Comparison of ENCODE assay signal across 13 cellular contexts in genomic region chr3:3038201-3038991, GRCh38.
A peak's percentile ranks its signal among the peaks of the same experiment; 100 is the strongest.
DNase-seq lines count a peak whose midpoint lies in the region; ATAC-seq and TF ChIP-seq lines count a peak whose summit lies in the region.
"Had no signal": no experiment of that assay in that cellular context is flagged by ENCODE, and none has a peak within 500 bp of the region (broad histone marks: within the 10 kb centered on the region; RNA-seq: fewer than 3 reads in every experiment).

No MANE protein-coding gene starts in this region.

- H3K27ac Mint-ChIP-seq in endodermal cell (no peak overlapping the region), neural crest cell (ENCODE audit: unreplicated experiment) (peak overlapping the region; percentile 48)

- peaks cover 4% of the 10 kb centered on the region for H3K27me3 Mint-ChIP-seq in endodermal cell (ENCODE audit: insufficient read depth)
- no peaks in the 10 kb centered on the region for H3K27me3 Mint-ChIP-seq in neural crest cell (ENCODE audit: low read depth)

- peaks cover 5% of the 10 kb centered on the region for H3K27me3 ChIP-seq in endodermal cell (ENCODE audit: control insufficient read depth, insufficient read depth, low read length, poor library complexity, severe bottlenecking)
- H3K27me3 ChIP-seq: pancreas had no signal

- 85 to 88% methylated on average over 19 to 25 of the region's 25 CpGs for WGBS in endodermal cell (ENCODE audit: insufficient coverage in 1 of 2, insufficient read length in 1 of 2), 2 experiments

- TF ChIP-seq CTCF in endodermal cell (conservative IDR thresholded peaks at IDR 0.05) = no peak
- no peak for TF ChIP-seq CTCF in neural crest cell (conservative IDR thresholded peaks at IDR 0.05)

- H3K27ac ChIP-seq in endodermal cell (ENCODE audit: low read depth, low read length) = peak overlapping the region; percentile 70
- H3K27ac ChIP-seq: pancreas had no signal

- no peaks in the 10 kb centered on the region for H3K4me1 ChIP-seq in endodermal cell (ENCODE audit: control insufficient read depth, insufficient read depth, low read length)
- H3K4me1 ChIP-seq: pancreas had no signal

- no peaks in the 10 kb centered on the region for H3K36me3 ChIP-seq in endodermal cell (ENCODE audit: control insufficient read depth, insufficient read depth, low read length)
- H3K36me3 ChIP-seq: pancreas had no signal

- no peaks in the 10 kb centered on the region for H3K36me3 Mint-ChIP-seq in endodermal cell (ENCODE audit: low read depth)
- no peaks in the 10 kb centered on the region for H3K36me3 Mint-ChIP-seq in neural crest cell (ENCODE audit: low read depth)

- DNase-seq in ELF-1 (ENCODE audit: low read depth, low spot score) (peak; percentile 21), endodermal cell (peak; percentile 68), neural crest cell (ENCODE audit: low read depth, low spot score) (peak; percentile 1), COR-L47 (lab: John Stamatoyannopoulos, UW) (no peak), cerebellar nuclear complex (lab: John Stamatoyannopoulos, UW) (no peak), HuH-7.5 (ENCODE audit: low spot score) (no peak)
- DNase-seq: activated CD4-positive, CD25-positive, alpha-beta regulatory T cell treated with anti-CD3 and anti-CD28 coated beads, Interleukin-2, amount 50 U/mL, for 72 hours; activated T-cell treated with anti-CD3 and anti-CD28 coated beads, Interleukin-2, amount 50 U/mL, for 4 hours; amygdala; GDM1; pancreas had no signal

- no peak overlapping the region for H3K4me3 ChIP-seq in endodermal cell (ENCODE audit: low read length)
- H3K4me3 ChIP-seq: pancreas had no signal

- peaks cover 7% of the 10 kb centered on the region for H3K4me1 Mint-ChIP-seq in endodermal cell
- H3K4me1 Mint-ChIP-seq in neural crest cell = peaks cover 21% of the 10 kb centered on the region

- H3K9me3 Mint-ChIP-seq in endodermal cell (no peaks in the 10 kb centered on the region), neural crest cell (no peaks in the 10 kb centered on the region)
- H3K9me3 Mint-ChIP-seq: activated T-cell treated with anti-CD3 and anti-CD28 coated beads, Interleukin-2, amount 50 U/mL, for 4 hours had no signal

- ATAC-seq in HG03469 (IDR thresholded peaks at IDR 0.05; ENCODE audit: unreplicated experiment) (peak; percentile 68), GM21360 (IDR thresholded peaks at IDR 0.05; ENCODE audit: unreplicated experiment) (no peak)
- ATAC-seq: activated T-cell treated with anti-CD3 and anti-CD28 coated beads, Interleukin-2, amount 50 U/mL, for 4 hours had no signal

- no peaks in the 10 kb centered on the region for H3K9me3 ChIP-seq in endodermal cell (ENCODE audit: control insufficient read depth, low read length)
- H3K9me3 ChIP-seq: pancreas had no signal

- H3K9ac ChIP-seq in endodermal cell (ENCODE audit: extremely low read depth, low read length, poor library complexity, severe bottlenecking) = no peak overlapping the region

- H3K4me3 Mint-ChIP-seq in endodermal cell (no peak overlapping the region), neural crest cell (no peak overlapping the region)
- H3K4me3 Mint-ChIP-seq: activated T-cell treated with anti-CD3 and anti-CD28 coated beads, Interleukin-2, amount 50 U/mL, for 4 hours had no signal

Comparison
In these comparisons a context has a peak if more than half of its experiments do, and no peak if none do; other contexts are left out.
1. DNase-seq: peak in ELF-1 (single experiment), endodermal cell (single experiment) and neural crest cell (single experiment); none in COR-L47 (single experiment), cerebellar nuclear complex (0 of 2) and HuH-7.5 (single experiment).